In genomic region chr21:39788383-39788782, GRCh38 we compare ENCODE assay signal across 8 cellular contexts. TPM values are rescaled to one million over a fixed set of nuclear protein-coding genes. Genes with fewer than 3 reads are reported as not detected.
A peak's percentile ranks its signal among the peaks of the same experiment; 100 is the strongest.
DNase-seq lines count a peak whose midpoint lies in the region; ATAC-seq, FAIRE-seq and TF ChIP-seq lines count a peak whose summit lies in the region.

No MANE protein-coding gene starts in this region.

- no peaks in the 10 kb centered on the region for H3K9me3 ChIP-seq in stomach
- H3K9me3 ChIP-seq in naive thymus-derived CD4-positive, alpha-beta T cell (ENCODE audit: control insufficient read depth in 2 of 3, low read length in 3 of 3) = no peaks in the 10 kb centered on the region

- no peak for TF ChIP-seq POLR2A in stomach (IDR thresholded peaks at IDR 0.05)

- no peaks in the 10 kb centered on the region for H3K36me3 ChIP-seq in stomach
- H3K36me3 ChIP-seq in naive thymus-derived CD4-positive, alpha-beta T cell (ENCODE audit: control insufficient read depth in 2 of 3, insufficient read depth in 3 of 3, low read length in 3 of 3) = no peaks in the 10 kb centered on the region

- peak; percentile 81 for TF ChIP-seq CTCF in MCF 10A (IDR thresholded peaks at IDR 0.05; ENCODE audit: unreplicated experiment)
- peak in 5 of 7 experiments; percentile 69 to 93 (median 73) for TF ChIP-seq CTCF in stomach (IDR thresholded peaks at IDR 0.05)

- H3K27ac Mint-ChIP-seq in MCF 10A (ENCODE audit: low read depth, unreplicated experiment) = no peak overlapping the region
- no peak overlapping the region for H3K27ac Mint-ChIP-seq in naive thymus-derived CD4-positive, alpha-beta T cell

- peak overlapping the region; percentile 41 for H3K4me3 Mint-ChIP-seq in MCF 10A (ENCODE audit: unreplicated experiment)
- no peak overlapping the region for H3K4me3 Mint-ChIP-seq in naive thymus-derived CD4-positive, alpha-beta T cell

- peak; percentile 90 for FAIRE-seq in islet of Langerhans (lab: Jason Lieb, UNC)

- H3K9me3 Mint-ChIP-seq in MCF 10A (ENCODE audit: unreplicated experiment) = no peaks in the 10 kb centered on the region
- peaks cover 0 to 3% (median 0%) of the 10 kb centered on the region in 11 donors for H3K9me3 Mint-ChIP-seq in naive thymus-derived CD4-positive, alpha-beta T cell

- H3K27me3 Mint-ChIP-seq in MCF 10A (ENCODE audit: insufficient read depth, unreplicated experiment) = no peaks in the 10 kb centered on the region
- peaks cover 0 to 16% (median 0%) of the 10 kb centered on the region in 5 donors for H3K27me3 Mint-ChIP-seq in naive thymus-derived CD4-positive, alpha-beta T cell

- intact Hi-C loops in MCF 10A (cut with micrococcal nuclease) (loop anchor here (1.0 to 10.0 kb wide), 4 partner anchors 79 to 1346 kb away; partner anchors contain the start of gene PCP4), stomach (cut with DNase I; ENCODE audit: low total_unique reads) (loop anchor here (5.0 kb wide), 1 partner anchor 334 kb away; no protein-coding TSS in a partner anchor)
- intact Hi-C loops in naive thymus-derived CD4-positive, alpha-beta T cell (cut with micrococcal nuclease) = no loop called here

- H3K4me3 ChIP-seq in stomach = peak overlapping the region in 2 of 4 donors; percentile 18
- H3K4me3 ChIP-seq in naive thymus-derived CD4-positive, alpha-beta T cell (ENCODE audit: low read length) = no peak overlapping the region

- 4 to 30% (median 10%) methylated on average over 8 to 9 of the region's 9 CpGs for WGBS in stomach, 5 donors

- H3K4me1 ChIP-seq in stomach = peaks cover 0 to 7% (median 4%) of the 10 kb centered on the region in 4 donors
- no peaks in the 10 kb centered on the region for H3K4me1 ChIP-seq in naive thymus-derived CD4-positive, alpha-beta T cell (ENCODE audit: control insufficient read depth in 2 of 2, insufficient read depth in 2 of 2, low read length in 2 of 2)

- no peak for ATAC-seq in GM18867 (IDR thresholded peaks at IDR 0.05; ENCODE audit: unreplicated experiment)
- ATAC-seq in naive thymus-derived CD4-positive, alpha-beta T cell = no peak

- DNase-seq in GM04504 (ENCODE audit: low read depth) (peak; percentile 14), NCI-H2227 treated with DMSO at 0.1 percent for 48 hours (lab: John Stamatoyannopoulos, UW) (peak; percentile 72), MCF 10A (ENCODE audit: unreplicated experiment) (peak; percentile 40), stomach (peak; percentile 78)
- no peak for DNase-seq in naive thymus-derived CD4-positive, alpha-beta T cell
- DNase-seq in stimulated activated naive CD4-positive, alpha-beta T cell (lab: John Stamatoyannopoulos, UW) = no peak

- CTCF ChIA-PET in MCF 10A (lab: Yijun Ruan, JAX) = interaction anchor here (0.6 to 4.0 kb wide), 14 partner anchors 9 to 1705 kb away, joined by 3 to 30 read pairs (median 4); partner anchors contain the start of gene PCP4
- CTCF ChIA-PET in naive thymus-derived CD4-positive, alpha-beta T cell (lab: Charles Lee) = no interaction called here

- no TSS peak for BruUV-seq in MCF 10A (replicated peaks; lab: Mats Ljungman, UMichigan)

- no peaks in the 10 kb centered on the region for H3K4me1 Mint-ChIP-seq in MCF 10A (ENCODE audit: insufficient read depth, unreplicated experiment)
- no peaks in the 10 kb centered on the region for H3K4me1 Mint-ChIP-seq in naive thymus-derived CD4-positive, alpha-beta T cell

- no peak overlapping the region for H3K27ac ChIP-seq in stomach
- H3K27ac ChIP-seq in naive thymus-derived CD4-positive, alpha-beta T cell (ENCODE audit: low read depth, low read length) = no peak overlapping the region

- POLR2A ChIA-PET in MCF 10A (lab: Yijun Ruan, JAX) = interaction anchor here (0.5 to 1.5 kb wide), 2 partner anchors 11 to 332 kb away, joined by 3 read pairs; no protein-coding TSS in a partner anchor
- POLR2A ChIA-PET in naive thymus-derived CD4-positive, alpha-beta T cell (lab: Charles Lee) = no interaction called here

- H3K27me3 ChIP-seq in stomach = no peaks in the 10 kb centered on the region
- H3K27me3 ChIP-seq in naive thymus-derived CD4-positive, alpha-beta T cell (ENCODE audit: control insufficient read depth in 2 of 2, insufficient read depth in 2 of 2, low read length in 2 of 2) = no peaks in the 10 kb centered on the region

- no peak for TF ChIP-seq EP300 in stomach (IDR thresholded peaks at IDR 0.05)

- no peaks in the 10 kb centered on the region for H3K36me3 Mint-ChIP-seq in MCF 10A (ENCODE audit: insufficient read depth, unreplicated experiment)
- no peaks in the 10 kb centered on the region for H3K36me3 Mint-ChIP-seq in naive thymus-derived CD4-positive, alpha-beta T cell

RNA-seq across cellular contexts. Expression of gene IGSF5, which starts 43.4 kb away (rescaled TPM):
- total RNA-seq in MCF 10A (2022) = not detected in 2 replicates
- not detected for total RNA-seq in stomach
- polyA plus RNA-seq in stomach = under 1 TPM in 1 of 3 donors, not detected in 2; 0.08 TPM
- not detected for total RNA-seq in naive thymus-derived CD4-positive, alpha-beta T cell
- not detected for polyA plus RNA-seq in naive thymus-derived CD4-positive, alpha-beta T cell

Comparison
In these comparisons a context has a peak if more than half of its experiments do, and no peak if none do; other contexts are left out.
1. DNase-seq: peak in GM04504 (single experiment), NCI-H2227 treated with DMSO at 0.1 percent for 48 hours (single experiment), MCF 10A (single experiment) and stomach (single experiment); none in naive thymus-derived CD4-positive, alpha-beta T cell (0 of 9) and stimulated activated naive CD4-positive, alpha-beta T cell (0 of 6).
2. intact Hi-C loops: an anchor here in MCF 10A (1.0 to 10.0 kb wide) and stomach (5.0 kb wide); none called in naive thymus-derived CD4-positive, alpha-beta T cell.